Comparison of ENCODE assay signal across 2 cellular contexts in the genomic region with DNA sequence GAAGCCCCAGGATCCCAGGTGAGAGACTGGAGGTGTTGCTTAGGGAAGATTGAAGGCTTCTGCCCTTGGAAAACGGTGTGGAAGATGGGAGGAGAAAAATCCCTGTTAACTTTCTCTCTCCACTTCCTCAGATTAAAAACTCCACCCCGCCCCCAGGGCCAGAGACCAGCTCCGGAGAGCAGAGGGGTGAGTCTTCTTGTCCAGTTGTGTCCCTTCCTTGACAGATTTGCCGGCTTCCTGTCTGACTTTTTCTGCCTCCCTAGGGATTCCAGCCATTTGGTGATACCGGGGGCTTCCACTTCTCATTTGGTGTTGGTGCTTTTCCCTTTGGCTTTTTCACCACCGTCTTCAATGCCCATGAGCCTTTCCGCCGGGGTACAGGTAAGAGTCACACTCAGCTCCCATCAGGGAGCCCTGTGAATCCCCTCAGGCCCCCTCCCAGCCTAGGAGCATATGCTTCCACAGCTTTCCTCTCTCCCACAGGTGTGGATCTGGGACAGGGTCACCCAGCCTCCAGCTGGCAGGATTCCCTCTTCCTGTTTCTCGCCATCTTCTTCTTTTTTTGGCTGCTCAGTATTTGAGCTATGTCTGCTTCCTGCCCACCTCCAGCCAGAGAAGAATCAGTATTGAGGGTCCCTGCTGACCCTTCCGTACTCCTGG.
TF ChIP-seq lines count a peak whose summit lies in the region.

No MANE protein-coding gene starts in this region.

TF ChIP-seq in HCT116, 20 proteins besides CTCF, POLR2A, EP300 and RAD21 (continued from another document):
- TF ChIP-seq, protein P1, sequence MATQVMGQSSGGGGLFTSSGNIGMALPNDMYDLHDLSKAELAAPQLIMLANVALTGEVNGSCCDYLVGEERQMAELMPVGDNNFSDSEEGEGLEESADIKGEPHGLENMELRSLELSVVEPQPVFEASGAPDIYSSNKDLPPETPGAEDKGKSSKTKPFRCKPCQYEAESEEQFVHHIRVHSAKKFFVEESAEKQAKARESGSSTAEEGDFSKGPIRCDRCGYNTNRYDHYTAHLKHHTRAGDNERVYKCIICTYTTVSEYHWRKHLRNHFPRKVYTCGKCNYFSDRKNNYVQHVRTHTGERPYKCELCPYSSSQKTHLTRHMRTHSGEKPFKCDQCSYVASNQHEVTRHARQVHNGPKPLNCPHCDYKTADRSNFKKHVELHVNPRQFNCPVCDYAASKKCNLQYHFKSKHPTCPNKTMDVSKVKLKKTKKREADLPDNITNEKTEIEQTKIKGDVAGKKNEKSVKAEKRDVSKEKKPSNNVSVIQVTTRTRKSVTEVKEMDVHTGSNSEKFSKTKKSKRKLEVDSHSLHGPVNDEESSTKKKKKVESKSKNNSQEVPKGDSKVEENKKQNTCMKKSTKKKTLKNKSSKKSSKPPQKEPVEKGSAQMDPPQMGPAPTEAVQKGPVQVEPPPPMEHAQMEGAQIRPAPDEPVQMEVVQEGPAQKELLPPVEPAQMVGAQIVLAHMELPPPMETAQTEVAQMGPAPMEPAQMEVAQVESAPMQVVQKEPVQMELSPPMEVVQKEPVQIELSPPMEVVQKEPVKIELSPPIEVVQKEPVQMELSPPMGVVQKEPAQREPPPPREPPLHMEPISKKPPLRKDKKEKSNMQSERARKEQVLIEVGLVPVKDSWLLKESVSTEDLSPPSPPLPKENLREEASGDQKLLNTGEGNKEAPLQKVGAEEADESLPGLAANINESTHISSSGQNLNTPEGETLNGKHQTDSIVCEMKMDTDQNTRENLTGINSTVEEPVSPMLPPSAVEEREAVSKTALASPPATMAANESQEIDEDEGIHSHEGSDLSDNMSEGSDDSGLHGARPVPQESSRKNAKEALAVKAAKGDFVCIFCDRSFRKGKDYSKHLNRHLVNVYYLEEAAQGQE (IDR thresholded peaks at IDR 0.05; ENCODE audit: low read depth) = no peak
- TF ChIP-seq SP1 (IDR thresholded peaks at IDR 0.05; ENCODE audit: low read depth) = no peak
- no peak for TF ChIP-seq FOSL1 (IDR thresholded peaks at IDR 0.05; ENCODE audit: low read depth)
- no peak for TF ChIP-seq YY1 (IDR thresholded peaks at IDR 0.05; ENCODE audit: extremely low read depth, insufficient replicate concordance, low read depth, low read length)
- TF ChIP-seq ELF1 (IDR thresholded peaks at IDR 0.05; ENCODE audit: borderline replicate concordance, low read depth) = no peak
- TF ChIP-seq SRF (IDR thresholded peaks at IDR 0.05; ENCODE audit: low read depth) = no peak
- TF ChIP-seq, protein P2, sequence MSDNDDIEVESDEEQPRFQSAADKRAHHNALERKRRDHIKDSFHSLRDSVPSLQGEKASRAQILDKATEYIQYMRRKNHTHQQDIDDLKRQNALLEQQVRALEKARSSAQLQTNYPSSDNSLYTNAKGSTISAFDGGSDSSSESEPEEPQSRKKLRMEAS (IDR thresholded peaks at IDR 0.05) = no peak
- no peak for TF ChIP-seq SIN3A (IDR thresholded peaks at IDR 0.05; ENCODE audit: low read depth)
- no peak for TF ChIP-seq JUND (IDR thresholded peaks at IDR 0.05)
- no peak for TF ChIP-seq EZH2phosphoT487 (IDR thresholded peaks at IDR 0.05; ENCODE audit: borderline replicate concordance)
- no peak for TF ChIP-seq ZBTB33 (IDR thresholded peaks at IDR 0.05; ENCODE audit: extremely low read depth, insufficient replicate concordance, low read length)
- no peak for TF ChIP-seq CEBPB (IDR thresholded peaks at IDR 0.05; ENCODE audit: low read depth)
- no peak for TF ChIP-seq EGR1 (IDR thresholded peaks at IDR 0.05; ENCODE audit: low read depth)
- no peak for TF ChIP-seq ZFX (IDR thresholded peaks at IDR 0.05)
- no peak for TF ChIP-seq POLR2AphosphoS5 (IDR thresholded peaks at IDR 0.05; ENCODE audit: low read depth, low read length)
- TF ChIP-seq TCF7L2 (IDR thresholded peaks at IDR 0.05; ENCODE audit: borderline replicate concordance, extremely low read depth, insufficient read depth, insufficient read length) = no peak
- no peak for TF ChIP-seq EZH2 (IDR thresholded peaks at IDR 0.05)
- no peak for TF ChIP-seq ZNF274 (IDR thresholded peaks at IDR 0.05; ENCODE audit: low read depth, low read length)

TF ChIP-seq in neural cell, 6 proteins besides CTCF, POLR2A, EP300 and RAD21 (continued from another document):
- TF ChIP-seq, protein P1 (IDR thresholded peaks at IDR 0.05; ENCODE audit: borderline replicate concordance) = no peak
- TF ChIP-seq MXI1 (conservative IDR thresholded peaks at IDR 0.05; ENCODE audit: poor library complexity, severe bottlenecking) = no peak
- no peak for TF ChIP-seq EZH2 (IDR thresholded peaks at IDR 0.05; ENCODE audit: borderline replicate concordance, insufficient read depth, low read length, poor library complexity, severe bottlenecking)
- TF ChIP-seq POLR2AphosphoS5 (IDR thresholded peaks at IDR 0.05) = no peak
